ENCODE assay signal across 8 cellular contexts in the genomic region with DNA sequence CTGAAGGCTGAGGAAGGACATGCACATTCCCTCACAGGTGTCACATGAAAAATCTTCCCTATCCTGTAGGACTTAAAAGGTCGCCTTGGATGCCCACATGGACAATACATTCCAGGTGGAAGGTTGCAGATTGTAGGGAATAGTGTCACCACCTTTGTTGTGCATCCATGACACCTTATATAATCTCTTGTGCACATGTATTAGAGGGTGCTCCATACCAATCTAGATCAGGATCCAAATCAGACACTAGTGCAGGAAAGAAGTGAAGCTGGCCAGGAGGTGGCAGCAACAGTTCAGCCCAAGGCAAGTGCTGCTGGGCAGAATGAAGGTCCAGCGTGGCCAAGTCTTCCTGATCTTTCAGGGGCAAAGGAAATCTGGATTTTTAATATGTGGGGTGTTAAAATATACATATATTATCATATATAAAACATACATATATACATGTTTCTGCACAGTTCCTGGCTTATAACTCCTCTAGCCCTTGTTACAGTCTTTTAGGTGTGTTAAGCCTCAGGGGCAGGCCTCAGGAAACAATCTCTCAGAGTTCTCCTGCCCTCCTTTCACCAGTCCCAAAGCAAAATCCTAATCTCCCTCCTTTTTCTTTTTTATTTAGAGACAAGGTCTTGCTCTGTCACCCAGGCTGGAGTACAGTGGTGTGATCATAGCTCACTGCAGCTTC. TPM values are rescaled to one million over a fixed set of nuclear protein-coding genes. Genes with fewer than 3 reads are reported as not detected.
DNase-seq lines count a peak whose midpoint lies in the region; ATAC-seq and TF ChIP-seq lines count a peak whose summit lies in the region.

No MANE protein-coding gene starts in this region.

- no peaks in the 10 kb centered on the region for H3K4me1 ChIP-seq in lower lobe of right lung

- H3K9me3 ChIP-seq in lower lobe of right lung = no peaks in the 10 kb centered on the region

- TF ChIP-seq CTCF in WI38 (IDR thresholded peaks at IDR 0.05; ENCODE audit: low read depth, low read length) (peak; percentile 61), lower lobe of right lung (IDR thresholded peaks at IDR 0.05) (peak; percentile 67)

- H3K27ac ChIP-seq in lower lobe of right lung = no peak overlapping the region

- peak; percentile 49 for DNase-seq in COLO829 (ENCODE audit: low spot score)
- DNase-seq in NCI-H2227 (lab: John Stamatoyannopoulos, UW; ENCODE audit: unreplicated experiment) = peak; percentile 63
- peak; percentile 65 for DNase-seq in ecto neural progenitor cell (ENCODE audit: low spot score)
- DNase-seq in lower lobe of right lung = peak; percentile 77
- peak; percentile 14 for DNase-seq in stimulated activated CD8-positive, alpha-beta memory T cell treated with anti-CD3 and anti-CD28 coated beads, Interleukin-4, amount 100 ng/mL, for 24 hours (ENCODE audit: low read depth)

- H3K27me3 ChIP-seq in lower lobe of right lung (ENCODE audit: low read depth) = no peaks in the 10 kb centered on the region

- intact Hi-C loops in lower lobe of right lung (cut with DNase I) = no loop called here

- H3K4me3 ChIP-seq in WI38 (ENCODE audit: low read depth, low read length) (no peak overlapping the region), lower lobe of right lung (no peak overlapping the region)

- ATAC-seq in GM21825 (IDR thresholded peaks at IDR 0.05; ENCODE audit: unreplicated experiment) (peak; percentile 51), lower lobe of right lung (peak; percentile 88 to 89), GM21717 (IDR thresholded peaks at IDR 0.05; ENCODE audit: unreplicated experiment) (no peak)

- peaks cover 75% of the 10 kb centered on the region for H3K36me3 ChIP-seq in lower lobe of right lung

RNA-seq across cellular contexts. Expression of a gene that starts 16.6 kb away (rescaled TPM):
- 20.5 TPM for total RNA-seq in lower lobe of right lung

RNA-seq across cellular contexts. Expression of a gene that starts 16.9 kb away (rescaled TPM):
- total RNA-seq in lower lobe of right lung = 35.0 TPM

RNA-seq across cellular contexts. Expression of a gene that starts 41.3 kb away (rescaled TPM):
- 132 TPM for total RNA-seq in lower lobe of right lung

RNA-seq across cellular contexts. Expression of a gene that starts 57.7 kb away (rescaled TPM):
- total RNA-seq in lower lobe of right lung = 28.6 TPM

Comparison
In these comparisons a context has a peak if more than half of its experiments do, and no peak if none do; other contexts are left out.
1. DNase-seq: peak in every context shown above with its lines; median percentile 77 in lower lobe of right lung; 65 in ecto neural progenitor cell; 63 in NCI-H2227; 49 in COLO829; 14 in stimulated activated CD8-positive, alpha-beta memory T cell treated with anti-CD3 and anti-CD28 coated beads, Interleukin-4, amount 100 ng/mL, for 24 hours.